In the genomic region with DNA sequence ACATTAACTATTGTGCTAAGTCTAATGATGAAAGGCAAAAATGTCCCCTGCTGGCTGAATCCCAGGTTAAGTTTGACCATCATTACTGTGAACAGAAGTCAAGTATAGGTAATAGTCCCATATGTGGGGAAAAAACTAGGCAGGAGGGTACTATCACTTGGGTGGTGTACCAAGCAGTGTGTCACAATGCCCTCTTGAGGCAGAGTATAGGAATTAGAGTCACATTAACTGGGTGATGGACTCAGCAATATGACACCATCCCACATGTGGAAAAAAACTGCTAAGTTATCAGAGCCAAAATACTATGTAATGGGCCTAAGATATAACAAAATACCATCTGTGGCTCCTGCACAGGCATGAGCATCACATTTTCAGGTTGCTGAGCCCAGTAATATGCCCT, we compare ENCODE assay signal across 11 cellular contexts.
DNase-seq lines count a peak whose midpoint lies in the region; ATAC-seq, FAIRE-seq and TF ChIP-seq lines count a peak whose summit lies in the region.
"Had no signal": no experiment of that assay in that cellular context is flagged by ENCODE, and none has a peak within 500 bp of the region (broad histone marks: within the 10 kb centered on the region; RNA-seq: fewer than 3 reads in every experiment).

No MANE protein-coding gene starts in this region.

- no peaks in the 10 kb centered on the region for H3K27me3 ChIP-seq in OCI-LY1 (ENCODE audit: insufficient read depth, low read length)
- H3K27me3 ChIP-seq in smooth muscle cell (ENCODE audit: low read depth) = no peaks in the 10 kb centered on the region
- H3K27me3 ChIP-seq in hepatocyte = no peaks in the 10 kb centered on the region
- H3K27me3 ChIP-seq: neural progenitor cell had no signal

- H3K9me3 ChIP-seq in OCI-LY1 (ENCODE audit: low read length) (no peaks in the 10 kb centered on the region), mucosa of descending colon (no peaks in the 10 kb centered on the region), smooth muscle cell (replicated peaks; ENCODE audit: low read depth) (no peaks in the 10 kb centered on the region), hepatocyte (ENCODE audit: low read depth) (no peaks in the 10 kb centered on the region)

- H3F3A ChIP-seq in OCI-LY1 (ENCODE audit: insufficient read depth, low read length) (no peaks in the 10 kb centered on the region), smooth muscle cell (ENCODE audit: low read depth) (no peaks in the 10 kb centered on the region)

- H4K20me1 ChIP-seq in OCI-LY1 (ENCODE audit: insufficient read depth, low read length) = no peaks in the 10 kb centered on the region
- H4K20me1 ChIP-seq in smooth muscle cell (ENCODE audit: low read depth) = no peaks in the 10 kb centered on the region
- no peaks in the 10 kb centered on the region for H4K20me1 ChIP-seq in hepatocyte (ENCODE audit: insufficient read depth, poor library complexity, severe bottlenecking)

- TF ChIP-seq CTCF in OCI-LY1 (IDR thresholded peaks at IDR 0.05; ENCODE audit: low read length) (peak; percentile 61), mucosa of descending colon (IDR thresholded peaks at IDR 0.05) (no peak), smooth muscle cell (IDR thresholded peaks at IDR 0.05; ENCODE audit: borderline replicate concordance, insufficient read depth, poor library complexity, severe bottlenecking) (no peak), hepatocyte (IDR thresholded peaks at IDR 0.05; ENCODE audit: poor library complexity) (no peak)

- no peak for FAIRE-seq in GM19239 (lab: Jason Lieb, UNC)

- H3K79me2 ChIP-seq in OCI-LY1 (ENCODE audit: insufficient read depth, low read length) (no peaks in the 10 kb centered on the region), smooth muscle cell (ENCODE audit: low read depth) (no peaks in the 10 kb centered on the region), hepatocyte (no peaks in the 10 kb centered on the region)

- H3K36me3 ChIP-seq in OCI-LY1 (ENCODE audit: insufficient read depth, low read length) (no peaks in the 10 kb centered on the region), mucosa of descending colon (ENCODE audit: low read depth) (no peaks in the 10 kb centered on the region), smooth muscle cell (ENCODE audit: low read depth) (no peaks in the 10 kb centered on the region), hepatocyte (replicated peaks; ENCODE audit: insufficient read depth, low read depth) (no peaks in the 10 kb centered on the region)
- H3K36me3 ChIP-seq: neural progenitor cell had no signal

- no peak overlapping the region for H2AFZ ChIP-seq in OCI-LY1 (ENCODE audit: low read length)
- no peak overlapping the region for H2AFZ ChIP-seq in smooth muscle cell (ENCODE audit: low read depth)
- H2AFZ ChIP-seq in hepatocyte = no peak overlapping the region
- H2AFZ ChIP-seq: neural progenitor cell had no signal

- intact Hi-C loops in mucosa of descending colon (cut with DNase I, micrococcal nuclease) = no loop called here

- ATAC-seq in mucosa of descending colon = no peak

- H3K4me1 ChIP-seq in OCI-LY1 (ENCODE audit: insufficient read depth, low read length, severe bottlenecking) = no peaks in the 10 kb centered on the region
- peaks cover 4% of the 10 kb centered on the region for H3K4me1 ChIP-seq in mucosa of descending colon (ENCODE audit: low read depth)
- H3K4me1 ChIP-seq in smooth muscle cell (ENCODE audit: low read depth) = no peaks in the 10 kb centered on the region
- H3K4me1 ChIP-seq in hepatocyte (ENCODE audit: insufficient read depth) = no peaks in the 10 kb centered on the region
- H3K4me1 ChIP-seq: neural progenitor cell had no signal

- H3K9ac ChIP-seq in OCI-LY1 (ENCODE audit: low read length) (no peak overlapping the region), smooth muscle cell (ENCODE audit: low read depth) (no peak overlapping the region)
- H3K9ac ChIP-seq: neural progenitor cell had no signal

- H3K9me2 ChIP-seq in OCI-LY1 (ENCODE audit: low read depth, low read length) (no peaks in the 10 kb centered on the region), hepatocyte (replicated peaks; ENCODE audit: insufficient read depth) (no peaks in the 10 kb centered on the region)

- no peak overlapping the region for H3K27ac ChIP-seq in OCI-LY1 (ENCODE audit: low read depth, low read length, poor library complexity, severe bottlenecking)
- no peak overlapping the region for H3K27ac ChIP-seq in smooth muscle cell (ENCODE audit: low read depth)
- H3K27ac ChIP-seq in hepatocyte = no peak overlapping the region
- H3K27ac ChIP-seq: coronary artery, neural progenitor cell had no signal

- H3K4me3 ChIP-seq in OCI-LY1 (ENCODE audit: low read depth, low read length, poor library complexity, severe bottlenecking) (no peak overlapping the region), mucosa of descending colon (no peak overlapping the region), smooth muscle cell (no peak overlapping the region), hepatocyte (no peak overlapping the region)
- H3K4me3 ChIP-seq: coronary artery, neural progenitor cell had no signal

- DNase-seq in Ammon's horn (ENCODE audit: low spot score) (peak; percentile 5), GM19239 (ENCODE audit: insufficient read length, low spot score) (peak; percentile 1), iPS-NIHi11 (ENCODE audit: low spot score) (peak; percentile 3), mucosa of descending colon (no peak), smooth muscle cell (lab: John Stamatoyannopoulos, UW; ENCODE audit: unreplicated experiment) (no peak), hepatocyte (ENCODE audit: low spot score) (no peak), NCI-H1694 (lab: John Stamatoyannopoulos, UW) (no peak)
- DNase-seq: NK-92 treated with Interleukin-12 subunit alpha and Interleukin-12 subunit beta, amount 100 ng/mL, for 24 hours had no signal

- no peak overlapping the region for H3K4me2 ChIP-seq in OCI-LY1 (ENCODE audit: low read length)
- no peak overlapping the region for H3K4me2 ChIP-seq in smooth muscle cell
- no peak overlapping the region for H3K4me2 ChIP-seq in hepatocyte
- H3K4me2 ChIP-seq: neural progenitor cell had no signal

Comparison
In these comparisons a context has a peak if more than half of its experiments do, and no peak if none do; other contexts are left out.
1. DNase-seq: peak in Ammon's horn (single experiment), GM19239 (single experiment) and iPS-NIHi11 (single experiment); none in mucosa of descending colon (0 of 3), smooth muscle cell (single experiment), hepatocyte (single experiment) and NCI-H1694 (single experiment).